In genomic region chr2:176110975-176111663, GRCh38 we compare ENCODE assay signal across 8 cellular contexts. TPM values are rescaled to one million over a fixed set of nuclear protein-coding genes. Genes with fewer than 3 reads are reported as not detected.
DNase-seq lines count a peak whose midpoint lies in the region; ATAC-seq and TF ChIP-seq lines count a peak whose summit lies in the region.

No MANE protein-coding gene starts in this region.

- no peak overlapping the region for H4K5ac ChIP-seq in mesendoderm (ENCODE audit: low read length)

- no peaks in the 10 kb centered on the region for H3K36me3 ChIP-seq in mesendoderm (ENCODE audit: control insufficient read depth, insufficient read depth, low read length)

- H3K4ac ChIP-seq in mesendoderm (ENCODE audit: low read depth, low read length), result no peak overlapping the region

- H3K4me1 ChIP-seq in mesendoderm (ENCODE audit: control insufficient read depth, low read depth, low read length), result no peaks in the 10 kb centered on the region

- no peak overlapping the region for H3K18ac ChIP-seq in mesendoderm (ENCODE audit: low read length)

- ATAC-seq in activated CD8-positive, alpha-beta T cell treated with anti-CD3 and anti-CD28 coated beads for 36 hours, result no peak
- no peak for ATAC-seq in activated CD8-positive, alpha-beta T cell treated with anti-CD3 and anti-CD28 coated beads, Interleukin-2, amount 10 ng/mL, durations not matched to agents 7 days and 5 days
- no peak for ATAC-seq in effector memory CD8-positive, alpha-beta T cell (replicated peaks)

- no peak overlapping the region for H2BK15ac ChIP-seq in mesendoderm (replicated peaks; ENCODE audit: low read depth)

- peaks cover 15% of the 10 kb centered on the region for H3K4me1 Mint-ChIP-seq in activated CD8-positive, alpha-beta T cell treated with anti-CD3 and anti-CD28 coated beads for 36 hours (ENCODE audit: low read depth)
- H3K4me1 Mint-ChIP-seq in activated CD8-positive, alpha-beta T cell treated with anti-CD3 and anti-CD28 coated beads, Interleukin-2, amount 10 ng/mL, durations not matched to agents 7 days and 5 days (ENCODE audit: low read depth), result peaks cover 10% of the 10 kb centered on the region
- H3K4me1 Mint-ChIP-seq in effector memory CD8-positive, alpha-beta T cell (ENCODE audit: low read depth in 2 of 2), result peaks cover 8 to 11% of the 10 kb centered on the region in 2 donors

- no peak overlapping the region for H3K4me2 ChIP-seq in mesendoderm (ENCODE audit: low read length)

- no CpG with 5 or more reads among the region's 20 CpGs for WGBS in mesendoderm (ENCODE audit: extremely low coverage, insufficient coverage, low lambda C conversion rate)

- TF ChIP-seq CTCF in activated CD8-positive, alpha-beta T cell treated with anti-CD3 and anti-CD28 coated beads for 36 hours (IDR thresholded peaks at IDR 0.05), result peak; percentile 45

- H3K27ac Mint-ChIP-seq in activated CD8-positive, alpha-beta T cell treated with anti-CD3 and anti-CD28 coated beads for 36 hours, result no peak overlapping the region
- no peak overlapping the region for H3K27ac Mint-ChIP-seq in activated CD8-positive, alpha-beta T cell treated with anti-CD3 and anti-CD28 coated beads, Interleukin-2, amount 10 ng/mL, durations not matched to agents 7 days and 5 days
- no peak overlapping the region for H3K27ac Mint-ChIP-seq in effector memory CD8-positive, alpha-beta T cell

- CTCF ChIA-PET in activated CD8-positive, alpha-beta T cell treated with anti-CD3 and anti-CD28 coated beads for 36 hours (lab: Charles Lee), result interaction anchor here (0.6 to 2.9 kb wide), 18 partner anchors 9 to 544 kb away, joined by 3 to 28 read pairs (median 5); no protein-coding TSS in a partner anchor
- CTCF ChIA-PET in activated CD8-positive, alpha-beta T cell treated with anti-CD3 and anti-CD28 coated beads, Interleukin-2, amount 10 ng/mL, durations not matched to agents 7 days and 5 days (lab: Charles Lee), result interaction anchor here (0.7 to 2.3 kb wide), 10 partner anchors 9 to 51 kb away, joined by 3 to 8 read pairs (median 4); no protein-coding TSS in a partner anchor

- H3K79me1 ChIP-seq in mesendoderm (ENCODE audit: low read length), result no peaks in the 10 kb centered on the region

- H3K27ac ChIP-seq in mesendoderm (ENCODE audit: low read depth, low read length), result no peak overlapping the region

- H3K9ac ChIP-seq in mesendoderm (ENCODE audit: low read length), result no peak overlapping the region

- peaks cover 81% of the 10 kb centered on the region for H3K27me3 Mint-ChIP-seq in activated CD8-positive, alpha-beta T cell treated with anti-CD3 and anti-CD28 coated beads for 36 hours
- peaks cover 75% of the 10 kb centered on the region for H3K27me3 Mint-ChIP-seq in activated CD8-positive, alpha-beta T cell treated with anti-CD3 and anti-CD28 coated beads, Interleukin-2, amount 10 ng/mL, durations not matched to agents 7 days and 5 days (ENCODE audit: low read depth)
- H3K27me3 Mint-ChIP-seq in effector memory CD8-positive, alpha-beta T cell, result peaks cover 73 to 86% of the 10 kb centered on the region in 2 donors

- H2BK5ac ChIP-seq in mesendoderm (ENCODE audit: low read length), result no peak overlapping the region

- H2BK120ac ChIP-seq in mesendoderm (ENCODE audit: low read depth, low read length), result no peak overlapping the region

- H4K8ac ChIP-seq in mesendoderm (ENCODE audit: low read depth, low read length), result no peak overlapping the region

- peak; percentile 54 for DNase-seq in activated CD8-positive, alpha-beta T cell treated with anti-CD3 and anti-CD28 coated beads for 36 hours
- no peak for DNase-seq in activated CD8-positive, alpha-beta T cell treated with anti-CD3 and anti-CD28 coated beads, Interleukin-2, amount 10 ng/mL, durations not matched to agents 7 days and 5 days
- DNase-seq in NCI-H1694 (lab: John Stamatoyannopoulos, UW) (peak; percentile 27), amniotic epithelial cell (ENCODE audit: low read depth) (peak; percentile 41), mesendoderm (peak; percentile 86), AML-193 (lab: John Stamatoyannopoulos, UW) (no peak), KG1 (lab: John Stamatoyannopoulos, UW) (no peak)
- no peak for DNase-seq in effector memory CD8-positive, alpha-beta T cell

- H2AK5ac ChIP-seq in mesendoderm (ENCODE audit: low read length), result no peak overlapping the region

- H3K4me3 ChIP-seq in mesendoderm (ENCODE audit: low read length), result no peak overlapping the region

- no peak overlapping the region for H3K56ac ChIP-seq in mesendoderm (ENCODE audit: low read length)

- peaks cover 2% of the 10 kb centered on the region for H3K9me3 Mint-ChIP-seq in activated CD8-positive, alpha-beta T cell treated with anti-CD3 and anti-CD28 coated beads for 36 hours
- peaks cover 4% of the 10 kb centered on the region for H3K9me3 Mint-ChIP-seq in activated CD8-positive, alpha-beta T cell treated with anti-CD3 and anti-CD28 coated beads, Interleukin-2, amount 10 ng/mL, durations not matched to agents 7 days and 5 days (ENCODE audit: insufficient read depth)
- no peaks in the 10 kb centered on the region for H3K9me3 Mint-ChIP-seq in effector memory CD8-positive, alpha-beta T cell

- H3K27me3 ChIP-seq in mesendoderm (ENCODE audit: insufficient read depth, low read length, poor library complexity), result peaks cover 85% of the 10 kb centered on the region

- H3K23ac ChIP-seq in mesendoderm (ENCODE audit: low read length), result no peak overlapping the region

- no peaks in the 10 kb centered on the region for H3K79me2 ChIP-seq in mesendoderm (ENCODE audit: control insufficient read depth, insufficient read depth, low read length)

- POLR2A ChIA-PET in activated CD8-positive, alpha-beta T cell treated with anti-CD3 and anti-CD28 coated beads for 36 hours (lab: Charles Lee), result no interaction called here
- POLR2A ChIA-PET in activated CD8-positive, alpha-beta T cell treated with anti-CD3 and anti-CD28 coated beads, Interleukin-2, amount 10 ng/mL, durations not matched to agents 7 days and 5 days (lab: Charles Lee), result interaction anchor here (0.5 to 0.6 kb wide), 2 partner anchors 17 to 47 kb away, joined by 3 read pairs; no protein-coding TSS in a partner anchor

- intact Hi-C loops in activated CD8-positive, alpha-beta T cell treated with anti-CD3 and anti-CD28 coated beads for 36 hours (cut with micrococcal nuclease), result no loop called here

- H3K36me3 Mint-ChIP-seq in activated CD8-positive, alpha-beta T cell treated with anti-CD3 and anti-CD28 coated beads for 36 hours (ENCODE audit: low read depth), result peaks cover 3% of the 10 kb centered on the region
- H3K36me3 Mint-ChIP-seq in activated CD8-positive, alpha-beta T cell treated with anti-CD3 and anti-CD28 coated beads, Interleukin-2, amount 10 ng/mL, durations not matched to agents 7 days and 5 days (ENCODE audit: low read depth), result peaks cover 8% of the 10 kb centered on the region
- H3K36me3 Mint-ChIP-seq in effector memory CD8-positive, alpha-beta T cell (ENCODE audit: insufficient read depth), result peaks cover 39% of the 10 kb centered on the region

- H3K4me3 Mint-ChIP-seq in activated CD8-positive, alpha-beta T cell treated with anti-CD3 and anti-CD28 coated beads for 36 hours, result no peak overlapping the region
- H3K4me3 Mint-ChIP-seq in activated CD8-positive, alpha-beta T cell treated with anti-CD3 and anti-CD28 coated beads, Interleukin-2, amount 10 ng/mL, durations not matched to agents 7 days and 5 days, result no peak overlapping the region
- peak overlapping the region in 1 of 2 donors; percentile 42 for H3K4me3 Mint-ChIP-seq in effector memory CD8-positive, alpha-beta T cell

RNA-seq across cellular contexts. Expression of gene HOXD11, which starts 4.0 kb away (rescaled TPM):
- not detected for total RNA-seq in activated CD8-positive, alpha-beta T cell treated with anti-CD3 and anti-CD28 coated beads for 36 hours
- not detected for total RNA-seq in activated CD8-positive, alpha-beta T cell treated with anti-CD3 and anti-CD28 coated beads, Interleukin-2, amount 10 ng/mL, durations not matched to agents 7 days and 5 days
- polyA plus RNA-seq in mesendoderm (2013, experiment 1 of 2), result 0.08 TPM
- 0.08 TPM for polyA plus RNA-seq in mesendoderm (2013, experiment 2 of 2)

RNA-seq across cellular contexts. Expression of gene HOXD10, which starts 5.5 kb away (rescaled TPM):
- not detected for total RNA-seq in activated CD8-positive, alpha-beta T cell treated with anti-CD3 and anti-CD28 coated beads for 36 hours
- not detected for total RNA-seq in activated CD8-positive, alpha-beta T cell treated with anti-CD3 and anti-CD28 coated beads, Interleukin-2, amount 10 ng/mL, durations not matched to agents 7 days and 5 days
- not detected for polyA plus RNA-seq in mesendoderm (2013, experiment 1 of 2)
- polyA plus RNA-seq in mesendoderm (2013, experiment 2 of 2), result not detected

RNA-seq across cellular contexts. Expression of gene HOXD9, which starts 11.4 kb away (rescaled TPM):
- total RNA-seq in activated CD8-positive, alpha-beta T cell treated with anti-CD3 and anti-CD28 coated beads for 36 hours, result not detected
- total RNA-seq in activated CD8-positive, alpha-beta T cell treated with anti-CD3 and anti-CD28 coated beads, Interleukin-2, amount 10 ng/mL, durations not matched to agents 7 days and 5 days, result not detected
- not detected for polyA plus RNA-seq in mesendoderm (2013, experiment 1 of 2)
- polyA plus RNA-seq in mesendoderm (2013, experiment 2 of 2), result not detected

RNA-seq across cellular contexts. Expression of gene HOXD12, which starts 11.5 kb away (rescaled TPM):
- total RNA-seq in activated CD8-positive, alpha-beta T cell treated with anti-CD3 and anti-CD28 coated beads for 36 hours, result not detected
- not detected for total RNA-seq in activated CD8-positive, alpha-beta T cell treated with anti-CD3 and anti-CD28 coated beads, Interleukin-2, amount 10 ng/mL, durations not matched to agents 7 days and 5 days
- not detected for polyA plus RNA-seq in mesendoderm (2013, experiment 1 of 2)
- not detected for polyA plus RNA-seq in mesendoderm (2013, experiment 2 of 2)

RNA-seq across cellular contexts. Expression of gene HOXD8, which starts 18.4 kb away (rescaled TPM):
- not detected for total RNA-seq in activated CD8-positive, alpha-beta T cell treated with anti-CD3 and anti-CD28 coated beads for 36 hours
- total RNA-seq in activated CD8-positive, alpha-beta T cell treated with anti-CD3 and anti-CD28 coated beads, Interleukin-2, amount 10 ng/mL, durations not matched to agents 7 days and 5 days, result not detected
- polyA plus RNA-seq in mesendoderm (2013, experiment 1 of 2), result not detected
- polyA plus RNA-seq in mesendoderm (2013, experiment 2 of 2), result not detected

Comparison
In these comparisons a context has a peak if more than half of its experiments do, and no peak if none do; other contexts are left out.
1. DNase-seq: peak in activated CD8-positive, alpha-beta T cell treated with anti-CD3 and anti-CD28 coated beads for 36 hours (single experiment), NCI-H1694 (single experiment), amniotic epithelial cell (single experiment) and mesendoderm (single experiment); none in activated CD8-positive, alpha-beta T cell treated with anti-CD3 and anti-CD28 coated beads, Interleukin-2, amount 10 ng/mL, durations not matched to agents 7 days and 5 days (single experiment), AML-193 (0 of 2), effector memory CD8-positive, alpha-beta T cell (0 of 3) and KG1 (single experiment).